In genomic region chr2:144465723-144466122, GRCh38 we compare ENCODE assay signal across 20 cellular contexts. TPM values are rescaled to one million over a fixed set of nuclear protein-coding genes. Genes with fewer than 3 reads are reported as not detected.
DNase-seq lines count a peak whose midpoint lies in the region; TF ChIP-seq lines count a peak whose summit lies in the region.
"Had no signal": no experiment of that assay in that cellular context is flagged by ENCODE, and none has a peak within 500 bp of the region (broad histone marks: within the 10 kb centered on the region; RNA-seq: fewer than 3 reads in every experiment).

No MANE protein-coding gene starts in this region.

- H3K27me3 Mint-ChIP-seq in brain (peaks cover 3% of the 10 kb centered on the region), immature natural killer cell (ENCODE audit: low read depth in 3 of 3) (peaks cover 0 to 11% (median 4%) of the 10 kb centered on the region in 3 donors)

- peak overlapping the region in 1 of 5 experiments; percentile 2 for H3K4me3 Mint-ChIP-seq in brain
- peak overlapping the region in 2 of 5 donors; percentile 0 to 8 for H3K4me3 Mint-ChIP-seq in immature natural killer cell
- H3K4me3 Mint-ChIP-seq: CD4-positive, alpha-beta memory T cell had no signal

- H3K36me3 Mint-ChIP-seq in brain = peaks cover 18% of the 10 kb centered on the region
- H3K36me3 Mint-ChIP-seq in immature natural killer cell = peaks cover 3 to 15% (median 8%) of the 10 kb centered on the region in 3 donors
- H3K36me3 Mint-ChIP-seq: CD4-positive, alpha-beta memory T cell had no signal

- no peak for DNase-seq in immature natural killer cell
- peak; percentile 47 for DNase-seq in retina
- DNase-seq in KG1 (lab: John Stamatoyannopoulos, UW) = no peak
- DNase-seq in T1000 (lab: John Stamatoyannopoulos, UW) = no peak
- no peak for DNase-seq in NCI-H2196 treated with DMSO at 0.1 percent for 48 hours (lab: John Stamatoyannopoulos, UW; ENCODE audit: unreplicated experiment)
- DNase-seq in GDM1 (lab: John Stamatoyannopoulos, UW) = no peak
- DNase-seq: Calu3; CD4-positive, alpha-beta memory T cell; DMS153; GOT3; IMR-90; Karpas-422; NCI-H1694; NCI-H2081; NCI-H2171 treated with DMSO at 0.1 percent for 48 hours; NCI-H446; NCI-H526; Peyer's patch; SJCRH30 had no signal

- H3K4me1 Mint-ChIP-seq in brain = peaks cover 79% of the 10 kb centered on the region
- peaks cover 25 to 74% of the 10 kb centered on the region in 2 donors for H3K4me1 Mint-ChIP-seq in immature natural killer cell

- TF ChIP-seq CTCF in brain (conservative IDR thresholded peaks at IDR 0.05) = no peak

- H3K9me3 Mint-ChIP-seq in brain (no peaks in the 10 kb centered on the region), immature natural killer cell (no peaks in the 10 kb centered on the region)
- H3K9me3 Mint-ChIP-seq: CD4-positive, alpha-beta memory T cell had no signal

- H3K27ac Mint-ChIP-seq in brain = peak overlapping the region in 3 of 5 experiments; percentile 26 to 85 (median 28)
- H3K27ac Mint-ChIP-seq in immature natural killer cell = peak overlapping the region in 4 of 6 donors; percentile 80 to 93 (median 85)
- H3K27ac Mint-ChIP-seq: CD4-positive, alpha-beta memory T cell had no signal

RNA-seq across cellular contexts. Expression of gene ZEB2, which starts 54.2 kb away (rescaled TPM):
- polyA plus RNA-seq in brain (ENCODE audit: insufficient read depth, low read depth, low replicate concordance) (28.2 TPM), immature natural killer cell (100 to 1,000 TPM in 1 of 3 donors, 10 to 100 TPM in 2; 56.5 to 115 (median 62.3) TPM)
